ENCODE assay signal across 8 cellular contexts in the genomic region with DNA sequence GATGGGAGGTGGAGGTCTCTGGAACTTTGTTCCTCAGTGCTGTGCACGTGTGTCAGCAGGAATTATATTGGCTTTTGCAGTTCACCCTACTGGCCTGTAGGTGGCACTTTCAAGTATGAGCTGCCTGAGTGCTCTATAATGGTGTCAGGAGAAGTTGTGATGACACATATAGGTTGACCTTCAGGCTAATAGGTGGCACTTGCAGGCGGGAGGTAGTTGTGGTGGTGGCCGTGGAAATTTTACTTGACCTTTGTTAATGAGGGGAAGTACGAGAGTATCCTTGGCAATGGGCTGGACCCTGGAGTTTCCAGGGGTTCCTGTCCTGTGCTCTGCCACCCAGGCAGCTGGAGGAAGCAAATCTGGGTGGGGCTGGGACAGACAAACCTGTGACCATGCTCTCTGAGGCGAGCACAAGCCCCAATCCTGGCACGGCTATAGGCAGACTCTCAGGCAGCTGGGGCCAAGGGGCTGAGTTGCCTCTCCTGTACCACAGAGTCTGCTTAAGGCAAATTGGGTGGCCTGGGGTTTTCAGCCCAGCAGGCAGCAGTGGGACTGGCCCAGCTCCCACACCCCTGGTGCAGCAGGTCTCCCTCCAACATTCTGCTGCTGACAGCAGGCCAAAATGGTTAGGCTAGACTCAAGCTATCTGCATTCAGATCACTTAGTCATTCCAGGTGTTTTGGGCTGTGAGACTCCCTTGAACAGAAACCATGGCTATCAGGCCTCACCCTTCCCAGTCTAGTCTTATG.
DNase-seq lines count a peak whose midpoint lies in the region; ATAC-seq and TF ChIP-seq lines count a peak whose summit lies in the region.

No MANE protein-coding gene starts in this region.

- no peak overlapping the region for H3K4me3 ChIP-seq in colonic mucosa
- H3K4me3 ChIP-seq in naive thymus-derived CD4-positive, alpha-beta T cell (ENCODE audit: low read length), result no peak overlapping the region

- intact Hi-C loops in colonic mucosa (cut with DNase I), result no loop called here
- intact Hi-C loops in naive thymus-derived CD4-positive, alpha-beta T cell (cut with micrococcal nuclease), result loop anchor here (2.0 to 5.0 kb wide), 3 partner anchors 57 to 408 kb away; a partner anchor contains a TSS

- no peaks in the 10 kb centered on the region for H3K9me3 ChIP-seq in colonic mucosa
- H3K9me3 ChIP-seq in naive thymus-derived CD4-positive, alpha-beta T cell (ENCODE audit: control insufficient read depth in 2 of 3, low read length in 3 of 3), result no peaks in the 10 kb centered on the region

- peak; percentile 81 for TF ChIP-seq CTCF in colonic mucosa (IDR thresholded peaks at IDR 0.05)

- CTCF ChIA-PET in naive thymus-derived CD4-positive, alpha-beta T cell (lab: Charles Lee), result interaction anchor here (0.7 kb wide), 1 partner anchor 75 kb away, joined by 3 read pairs; no protein-coding TSS in a partner anchor

- H3K36me3 Mint-ChIP-seq in naive thymus-derived CD4-positive, alpha-beta T cell, result no peaks in the 10 kb centered on the region

- ATAC-seq in GM21717 (IDR thresholded peaks at IDR 0.05; ENCODE audit: unreplicated experiment), result peak; percentile 90
- ATAC-seq in naive thymus-derived CD4-positive, alpha-beta T cell, result peak; percentile 89

- H3K27me3 Mint-ChIP-seq in naive thymus-derived CD4-positive, alpha-beta T cell, result peaks cover 0 to 9% (median 0%) of the 10 kb centered on the region in 5 donors

- peaks cover 0 to 4% (median 0%) of the 10 kb centered on the region in 7 donors for H3K4me1 Mint-ChIP-seq in naive thymus-derived CD4-positive, alpha-beta T cell

- H3K27ac ChIP-seq in colonic mucosa, result no peak overlapping the region
- no peak overlapping the region for H3K27ac ChIP-seq in naive thymus-derived CD4-positive, alpha-beta T cell (ENCODE audit: low read depth, low read length)

- H3K36me3 ChIP-seq in colonic mucosa, result no peaks in the 10 kb centered on the region
- H3K36me3 ChIP-seq in naive thymus-derived CD4-positive, alpha-beta T cell (ENCODE audit: control insufficient read depth in 2 of 3, insufficient read depth in 3 of 3, low read length in 3 of 3), result no peaks in the 10 kb centered on the region

- H3K27ac Mint-ChIP-seq in naive thymus-derived CD4-positive, alpha-beta T cell, result no peak overlapping the region

- H3K27me3 ChIP-seq in colonic mucosa, result no peaks in the 10 kb centered on the region
- H3K27me3 ChIP-seq in naive thymus-derived CD4-positive, alpha-beta T cell (ENCODE audit: control insufficient read depth in 2 of 2, insufficient read depth in 2 of 2, low read length in 2 of 2), result no peaks in the 10 kb centered on the region

- DNase-seq in NOMO-1 treated with DMSO at 0.1 percent for 48 hours (lab: John Stamatoyannopoulos, UW; ENCODE audit: unreplicated experiment), result peak; percentile 45
- no peak for DNase-seq in NOMO-1 treated with dmso at 0.1 percent for 144 hours (lab: John Stamatoyannopoulos, UW; ENCODE audit: unreplicated experiment)
- DNase-seq in HT1080 (ENCODE audit: low read depth), result peak; percentile 47
- DNase-seq in SW480 (ENCODE audit: low spot score), result peak; percentile 63
- peak; percentile 39 for DNase-seq in colonic mucosa
- DNase-seq in naive thymus-derived CD4-positive, alpha-beta T cell, result peak in 3 of 9 donors; percentile 14 to 24 (median 21)
- DNase-seq in OCI-M2 (lab: John Stamatoyannopoulos, UW; ENCODE audit: unreplicated experiment), result no peak

- H3K4me1 ChIP-seq in colonic mucosa, result no peaks in the 10 kb centered on the region
- no peaks in the 10 kb centered on the region for H3K4me1 ChIP-seq in naive thymus-derived CD4-positive, alpha-beta T cell (ENCODE audit: control insufficient read depth in 2 of 2, insufficient read depth in 2 of 2, low read length in 2 of 2)

- POLR2A ChIA-PET in naive thymus-derived CD4-positive, alpha-beta T cell (lab: Charles Lee), result no interaction called here

- H3K4me3 Mint-ChIP-seq in naive thymus-derived CD4-positive, alpha-beta T cell, result no peak overlapping the region

- no peak overlapping the region for H3K9ac ChIP-seq in colonic mucosa (ENCODE audit: low read depth in 2 of 2, low read length in 2 of 2)

- peaks cover 0 to 5% (median 0%) of the 10 kb centered on the region in 11 donors for H3K9me3 Mint-ChIP-seq in naive thymus-derived CD4-positive, alpha-beta T cell

Comparison
In these comparisons a context has a peak if more than half of its experiments do, and no peak if none do; other contexts are left out.
1. DNase-seq: peak in NOMO-1 treated with DMSO at 0.1 percent for 48 hours (single experiment), HT1080 (single experiment), SW480 (single experiment) and colonic mucosa (single experiment); none in NOMO-1 treated with dmso at 0.1 percent for 144 hours (single experiment) and OCI-M2 (single experiment).